In the genomic region with DNA sequence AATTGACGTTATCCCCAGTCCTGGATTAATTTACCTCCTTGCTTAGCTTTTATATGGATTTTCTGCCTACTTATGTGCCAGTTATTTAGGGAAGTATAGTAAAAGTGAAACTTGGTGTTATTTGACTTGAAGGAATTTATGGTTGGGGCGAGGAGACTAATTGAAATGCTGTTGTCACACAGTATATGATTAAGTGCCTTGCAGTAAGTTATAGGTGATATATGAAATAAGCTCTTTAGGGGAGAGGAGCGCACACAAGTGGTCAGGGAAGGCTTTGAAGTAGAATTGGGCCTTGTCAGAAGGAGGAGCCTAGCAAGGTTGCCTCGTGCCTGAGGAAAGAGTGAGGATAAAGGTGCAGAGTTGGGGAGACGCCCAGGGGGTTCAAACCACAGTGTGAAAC, we compare ENCODE assay signal across 1 cellular context.
TF ChIP-seq lines count a peak whose summit lies in the region.

No MANE protein-coding gene starts in this region.

TF ChIP-seq in IMR-90, 13 proteins besides CTCF, POLR2A, EP300 and RAD21 (continued from another document):
- TF ChIP-seq CEBPB (IDR thresholded peaks at IDR 0.05; ENCODE audit: low read depth, low read length) (no peak), CHD1 (IDR thresholded peaks at IDR 0.05; ENCODE audit: low read depth, low read length) (no peak), NFE2L2 (IDR thresholded peaks at IDR 0.05; ENCODE audit: low read depth, low read length) (no peak), RFX5 (IDR thresholded peaks at IDR 0.05; ENCODE audit: low read depth, low read length) (no peak), MAFK (IDR thresholded peaks at IDR 0.05; ENCODE audit: low read depth, low read length) (no peak), MAZ (IDR thresholded peaks at IDR 0.05; ENCODE audit: borderline replicate concordance, low read depth, low read length) (no peak), RCOR1 (IDR thresholded peaks at IDR 0.05; ENCODE audit: insufficient replicate concordance, low read length) (no peak), FOS (IDR thresholded peaks at IDR 0.05; ENCODE audit: low read depth, low read length) (no peak), MXI1 (IDR thresholded peaks at IDR 0.05; ENCODE audit: borderline replicate concordance, low read depth, low read length) (no peak), BHLHE40 (IDR thresholded peaks at IDR 0.05; ENCODE audit: low read depth, low read length) (no peak)
- TF ChIP-seq, protein P1, sequence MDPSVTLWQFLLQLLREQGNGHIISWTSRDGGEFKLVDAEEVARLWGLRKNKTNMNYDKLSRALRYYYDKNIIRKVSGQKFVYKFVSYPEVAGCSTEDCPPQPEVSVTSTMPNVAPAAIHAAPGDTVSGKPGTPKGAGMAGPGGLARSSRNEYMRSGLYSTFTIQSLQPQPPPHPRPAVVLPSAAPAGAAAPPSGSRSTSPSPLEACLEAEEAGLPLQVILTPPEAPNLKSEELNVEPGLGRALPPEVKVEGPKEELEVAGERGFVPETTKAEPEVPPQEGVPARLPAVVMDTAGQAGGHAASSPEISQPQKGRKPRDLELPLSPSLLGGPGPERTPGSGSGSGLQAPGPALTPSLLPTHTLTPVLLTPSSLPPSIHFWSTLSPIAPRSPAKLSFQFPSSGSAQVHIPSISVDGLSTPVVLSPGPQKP (IDR thresholded peaks at IDR 0.05; ENCODE audit: borderline replicate concordance, low read depth, low read length) = no peak
